7 cellular contexts compared by ENCODE assay signal in the genomic region with DNA sequence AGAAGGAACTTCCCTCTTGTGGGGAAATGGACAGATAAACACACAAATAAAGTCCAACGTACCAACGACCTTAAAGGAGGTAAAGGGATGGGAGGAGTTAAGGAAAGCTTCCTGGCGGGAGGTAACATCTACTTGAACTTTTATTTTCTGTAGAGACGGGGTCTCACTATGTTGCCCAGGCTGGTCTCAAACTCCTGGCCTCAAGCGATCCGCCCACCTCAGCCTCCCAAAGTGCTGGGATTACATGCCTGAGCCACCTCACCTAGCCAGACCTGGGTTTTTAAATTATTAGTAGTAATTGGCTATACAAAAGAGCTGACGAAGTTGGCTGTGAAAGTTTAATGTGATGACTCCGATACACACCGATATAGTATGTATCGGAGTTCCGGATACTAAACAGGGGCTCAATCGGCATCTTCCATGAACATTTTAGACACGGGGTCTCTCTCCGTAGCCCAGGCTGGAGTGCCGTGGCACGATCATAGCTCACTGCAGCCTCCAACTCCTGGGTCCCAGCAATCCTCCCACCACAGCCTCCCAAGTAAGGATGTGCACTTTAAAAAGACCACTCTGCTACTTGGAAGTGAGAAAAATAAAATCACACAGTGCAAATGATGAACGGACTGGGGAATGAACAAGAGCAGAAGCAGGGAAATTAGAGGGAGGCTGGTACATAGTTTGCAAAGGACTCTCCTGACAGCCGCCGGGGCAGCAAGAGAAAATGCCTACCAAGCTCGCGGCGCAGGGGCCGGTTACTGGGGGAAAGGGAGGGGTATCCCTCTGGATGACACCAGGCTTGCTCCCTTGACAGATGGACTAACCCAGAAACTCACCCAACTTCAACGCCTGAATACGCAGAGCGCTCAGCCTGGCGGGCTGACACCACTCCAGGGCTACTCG. TPM values are rescaled to one million over a fixed set of nuclear protein-coding genes. Genes with fewer than 3 reads are reported as not detected.
DNase-seq lines count a peak whose midpoint lies in the region; ATAC-seq and TF ChIP-seq lines count a peak whose summit lies in the region.

No MANE protein-coding gene starts in this region.

- peak overlapping the region; percentile 76 for H3K4me3 ChIP-seq in HFF-Myc (replicated peaks; ENCODE audit: low read depth, low read length)
- peak overlapping the region; percentile 91 for H3K4me3 ChIP-seq in right cardiac atrium (ENCODE audit: low read length)
- H3K4me3 ChIP-seq in spleen = peak overlapping the region; percentile 30 to 77 (median 68)

- no peak for TF ChIP-seq CTCF in HFF-Myc (IDR thresholded peaks at IDR 0.05; ENCODE audit: low read depth, low read length, missing control alignments)
- no peak for TF ChIP-seq CTCF in spleen (IDR thresholded peaks at IDR 0.05 in 8 of 11, conservative IDR thresholded peaks at IDR 0.05 in 3 of 11)

- WGBS in right cardiac atrium = 21% methylated on average over 28 of the region's 28 CpGs
- 20 to 28% (median 24%) methylated on average over 27 to 28 of the region's 28 CpGs for WGBS in spleen, 5 donors

- H3K4me1 Mint-ChIP-seq in T-helper 17 cell = peaks cover 28% of the 10 kb centered on the region

- peaks cover 2% of the 10 kb centered on the region for H3K36me3 Mint-ChIP-seq in T-helper 17 cell (ENCODE audit: low read depth)

- peaks cover 0 to 37% (median 22%) of the 10 kb centered on the region in 6 donors for H3K36me3 ChIP-seq in spleen

- peak overlapping the region; percentile 95 for H3K27ac Mint-ChIP-seq in T-helper 17 cell

- no peak for ATAC-seq in T-helper 17 cell
- no peak for ATAC-seq in right cardiac atrium

- H3K27me3 ChIP-seq in right cardiac atrium (ENCODE audit: control insufficient read depth, insufficient read depth) (no peaks in the 10 kb centered on the region), spleen (replicated peaks in 1 of 7) (no peaks in the 10 kb centered on the region)

- TF ChIP-seq POLR2A in spleen (IDR thresholded peaks at IDR 0.05) = no peak

- H3K4me3 Mint-ChIP-seq in T-helper 17 cell = peak overlapping the region; percentile 95

- H3K9me3 ChIP-seq in T-helper 17 cell (ENCODE audit: control insufficient read depth, low read length, poor library complexity, severe bottlenecking) = no peaks in the 10 kb centered on the region
- H3K9me3 ChIP-seq in right cardiac atrium (ENCODE audit: control insufficient read depth, low read length) = no peaks in the 10 kb centered on the region
- H3K9me3 ChIP-seq in spleen = no peaks in the 10 kb centered on the region

- no peaks in the 10 kb centered on the region for H3K27me3 Mint-ChIP-seq in T-helper 17 cell

- POLR2A ChIA-PET in HEK293T (lab: Yijun Ruan, JAX) = interaction anchor here (0.6 to 1.9 kb wide), 16 partner anchors 9 to 184 kb away, joined by 3 to 25 read pairs (median 4); partner anchors contain the start of genes BAZ1B and TBL2

- H3K27ac ChIP-seq in right cardiac atrium (ENCODE audit: low read length) = peak overlapping the region; percentile 72
- peak overlapping the region; percentile 90 to 100 (median 99) for H3K27ac ChIP-seq in spleen

- intact Hi-C loops in right cardiac atrium (cut with DNase I) = no loop called here
- intact Hi-C loops in spleen (cut with DNase I; ENCODE audit: low total_unique reads) = no loop called here

- CTCF ChIA-PET in HEK293T (lab: Yijun Ruan, JAX) = interaction anchor here (0.6 kb wide), 1 partner anchor 186 kb away, joined by 3 read pairs; no protein-coding TSS in a partner anchor

- H3K4me1 ChIP-seq in right cardiac atrium (ENCODE audit: control insufficient read depth, insufficient read depth, low read length) = peaks cover 9% of the 10 kb centered on the region
- H3K4me1 ChIP-seq in spleen = peaks cover 11 to 58% (median 33%) of the 10 kb centered on the region in 6 donors

- no peak for DNase-seq in HFF-Myc (ENCODE audit: extremely low read depth, low read depth)
- no peak for DNase-seq in T-helper 17 cell
- no peak for DNase-seq in right cardiac atrium
- DNase-seq in spleen = no peak
- DNase-seq in HEK293T (ENCODE audit: extremely low spot score) = no peak
- no peak for DNase-seq in NK-92 treated with Interleukin-12 subunit alpha and Interleukin-12 subunit beta, amount 100 ng/mL, for 24 hours (lab: John Stamatoyannopoulos, UW)
- DNase-seq in effector CD4-positive, alpha-beta T cell = no peak

TF ChIP-seq in HEK293T, 16 proteins besides CTCF, POLR2A, EP300 and RAD21:
- TF ChIP-seq CTBP1 (IDR thresholded peaks at IDR 0.05; ENCODE audit: borderline replicate concordance) = no peak
- TF ChIP-seq ZNF384 (IDR thresholded peaks at IDR 0.05) = no peak
- no peak for TF ChIP-seq FOXM1 (IDR thresholded peaks at IDR 0.05; ENCODE audit: borderline replicate concordance)
- TF ChIP-seq ARNT (IDR thresholded peaks at IDR 0.05) = no peak
- TF ChIP-seq HDGF (IDR thresholded peaks at IDR 0.05; ENCODE audit: borderline replicate concordance) = no peak
- TF ChIP-seq FOXK2 (IDR thresholded peaks at IDR 0.05) = no peak
- TF ChIP-seq FOXA1 (IDR thresholded peaks at IDR 0.05) = no peak
- TF ChIP-seq, protein P1, sequence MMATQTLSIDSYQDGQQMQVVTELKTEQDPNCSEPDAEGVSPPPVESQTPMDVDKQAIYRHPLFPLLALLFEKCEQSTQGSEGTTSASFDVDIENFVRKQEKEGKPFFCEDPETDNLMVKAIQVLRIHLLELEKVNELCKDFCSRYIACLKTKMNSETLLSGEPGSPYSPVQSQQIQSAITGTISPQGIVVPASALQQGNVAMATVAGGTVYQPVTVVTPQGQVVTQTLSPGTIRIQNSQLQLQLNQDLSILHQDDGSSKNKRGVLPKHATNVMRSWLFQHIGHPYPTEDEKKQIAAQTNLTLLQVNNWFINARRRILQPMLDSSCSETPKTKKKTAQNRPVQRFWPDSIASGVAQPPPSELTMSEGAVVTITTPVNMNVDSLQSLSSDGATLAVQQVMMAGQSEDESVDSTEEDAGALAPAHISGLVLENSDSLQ (IDR thresholded peaks at IDR 0.05) = no peak
- TF ChIP-seq BHLHE40 (IDR thresholded peaks at IDR 0.05; ENCODE audit: borderline replicate concordance) = no peak
- TF ChIP-seq NFRKB (IDR thresholded peaks at IDR 0.05) = no peak
- no peak for TF ChIP-seq SUZ12 (IDR thresholded peaks at IDR 0.05)
- no peak for TF ChIP-seq TARDBP (IDR thresholded peaks at IDR 0.05)
- TF ChIP-seq LEF1 (IDR thresholded peaks at IDR 0.05; ENCODE audit: borderline replicate concordance) = no peak
- TF ChIP-seq L3MBTL2 (conservative IDR thresholded peaks at IDR 0.05) = no peak
- TF ChIP-seq ELF4 (IDR thresholded peaks at IDR 0.05) = no peak
- no peak for TF ChIP-seq SP1 (IDR thresholded peaks at IDR 0.05)
TF ChIP-seq in HEK293T: peak in this region for 0.

RNA-seq across cellular contexts. Expression of gene BCL7B, which starts 1.0 kb away (rescaled TPM):
- total RNA-seq in T-helper 17 cell = 100 to 1,000 TPM; 112 to 116 TPM
- 10 to 100 TPM; 75.5 to 83.5 (median 77.1) TPM for total RNA-seq in right cardiac atrium
- 83.9 TPM for polyA plus RNA-seq in right cardiac atrium
- total RNA-seq in spleen = 10 to 100 TPM; 43.6 to 79.2 (median 66.5) TPM
- polyA plus RNA-seq in spleen = 10 to 100 TPM; 40.1 to 64.3 (median 43.2) TPM

RNA-seq across cellular contexts. Expression of gene TBL2, which starts 21.9 kb away (rescaled TPM):
- 10 to 100 TPM; 15.3 to 22.9 TPM for total RNA-seq in T-helper 17 cell
- total RNA-seq in right cardiac atrium = 10 to 100 TPM; 11.4 to 26.1 (median 11.7) TPM
- polyA plus RNA-seq in right cardiac atrium = 6.4 TPM
- 10 to 100 TPM; 20.5 to 31.2 (median 29.3) TPM for total RNA-seq in spleen
- polyA plus RNA-seq in spleen = 10 to 100 TPM in 1 of 3 donors, 1 to 10 TPM in 2; 8.1 to 11.2 (median 9.2) TPM

RNA-seq across cellular contexts. Expression of gene BAZ1B, which starts 34.4 kb away (rescaled TPM):
- total RNA-seq in T-helper 17 cell (10 to 100 TPM; 51.2 to 52.6 TPM), right cardiac atrium (10 to 100 TPM; 39.9 to 48.3 (median 45.4) TPM), spleen (10 to 100 TPM; 47.9 to 61.4 (median 56.4) TPM)
- polyA plus RNA-seq in right cardiac atrium (24.4 TPM), spleen (10 to 100 TPM in 2 of 3 donors, 1 to 10 TPM in 1; 9.2 to 22.3 (median 10.9) TPM)
